9 cellular contexts compared by ENCODE assay signal in genomic region chr10:51074238-51075028, GRCh38. TPM values are rescaled to one million over a fixed set of nuclear protein-coding genes. Genes with fewer than 3 reads are reported as not detected.
DNase-seq lines count a peak whose midpoint lies in the region; ATAC-seq and TF ChIP-seq lines count a peak whose summit lies in the region.
"Had no signal": no experiment of that assay in that cellular context is flagged by ENCODE, and none has a peak within 500 bp of the region (broad histone marks: within the 10 kb centered on the region; RNA-seq: fewer than 3 reads in every experiment).

TSS of gene PRKG1 (plus strand) at chr10:51074487.

- no peaks in the 10 kb centered on the region for H3K9me3 Mint-ChIP-seq in osteocyte (ENCODE audit: unreplicated experiment)

- H3K36me3 Mint-ChIP-seq in osteocyte (ENCODE audit: unreplicated experiment): no peaks in the 10 kb centered on the region

- peaks cover 4 to 12% of the 10 kb centered on the region in 2 donors for H3K4me1 ChIP-seq in ascending aorta
- H3K4me1 ChIP-seq in left ventricle myocardium inferior: peaks cover 66% of the 10 kb centered on the region

- no peaks in the 10 kb centered on the region for H3K27me3 Mint-ChIP-seq in osteocyte (ENCODE audit: unreplicated experiment)

- H3K27me3 ChIP-seq in ascending aorta: no peaks in the 10 kb centered on the region
- H3K27me3 ChIP-seq in left ventricle myocardium inferior (ENCODE audit: low read depth): peaks cover 18% of the 10 kb centered on the region

- H3K27ac ChIP-seq in ascending aorta: peak within 1 kb of the TSS; percentile 96
- peak within 1 kb of the TSS; percentile 92 for H3K27ac ChIP-seq in left ventricle myocardium inferior (replicated peaks)

- intact Hi-C loops in ascending aorta (cut with DNase I) (loop anchor here (5.0 to 10.0 kb wide), 3 partner anchors 348 to 1138 kb away; no protein-coding TSS in a partner anchor), left ventricle myocardium inferior (cut with micrococcal nuclease) (no loop called here)

- peak within 1 kb of the TSS; percentile 90 to 94 for H3K4me3 ChIP-seq in ascending aorta
- H3K4me3 ChIP-seq in left ventricle myocardium inferior: peak within 1 kb of the TSS; percentile 75

- no peaks in the 10 kb centered on the region for H3K9me3 ChIP-seq in ascending aorta
- no peaks in the 10 kb centered on the region for H3K9me3 ChIP-seq in left ventricle myocardium inferior (replicated peaks)

- ATAC-seq in HG02840 (IDR thresholded peaks at IDR 0.05; ENCODE audit: low FRiP score, unreplicated experiment): no peak
- ATAC-seq in GM19397 (IDR thresholded peaks at IDR 0.05; ENCODE audit: unreplicated experiment): no peak

- H3K4me3 Mint-ChIP-seq in osteocyte (ENCODE audit: unreplicated experiment): peak within 1 kb of the TSS; percentile 92

- peaks cover 9% of the 10 kb centered on the region for H3K4me1 Mint-ChIP-seq in osteocyte (ENCODE audit: unreplicated experiment)

- peak within 1 kb of the TSS; percentile 88 for H3K27ac Mint-ChIP-seq in osteocyte (ENCODE audit: unreplicated experiment)

- H3K36me3 ChIP-seq in ascending aorta (no peaks in the 10 kb centered on the region), left ventricle myocardium inferior (no peaks in the 10 kb centered on the region)

- TF ChIP-seq CTCF in ascending aorta (IDR thresholded peaks at IDR 0.05): no peak
- no peak for TF ChIP-seq CTCF in left ventricle myocardium inferior (IDR thresholded peaks at IDR 0.05; ENCODE audit: borderline replicate concordance)
- no peak for TF ChIP-seq CTCF in osteocyte (IDR thresholded peaks at IDR 0.05)

- DNase-seq in NCI-H748 (lab: John Stamatoyannopoulos, UW; ENCODE audit: unreplicated experiment) (peak; percentile 38), NCI-H748 treated with DMSO at 0.1 percent for 48 hours (lab: John Stamatoyannopoulos, UW) (no peak), NCI-H2227 (lab: John Stamatoyannopoulos, UW; ENCODE audit: unreplicated experiment) (peak; percentile 48), ascending aorta (ENCODE audit: low spot score in 2 of 2) (peak; percentile 16 to 92), left ventricle myocardium inferior (peak; percentile 80), osteocyte (ENCODE audit: extremely low spot score, unreplicated experiment) (peak; percentile 92)
- DNase-seq: DND-41 had no signal

RNA-seq across cellular contexts. Expression of gene PRKG1, which starts in this region (rescaled TPM):
- total RNA-seq in ascending aorta: 50.2 TPM
- 38.9 TPM for total RNA-seq in left ventricle myocardium inferior
- total RNA-seq in osteocyte: 10.5 and 10.8 TPM in 2 replicates
